8 cellular contexts compared by ENCODE assay signal in genomic region chr3:10115326-10116137, GRCh38. TPM values are rescaled to one million over a fixed set of nuclear protein-coding genes. Genes with fewer than 3 reads are reported as not detected.
DNase-seq lines count a peak whose midpoint lies in the region; ATAC-seq, FAIRE-seq and TF ChIP-seq lines count a peak whose summit lies in the region.

Gene BRK1, plus strand, starts transcription at chr3:10115675. Its CDS starts 27 bp downstream, at chr3:10115702.

- no peaks in the 10 kb centered on the region for H3K27me3 ChIP-seq in hepatocyte

- in situ Hi-C loops in astrocyte of the cerebellum (cut with HindIII; ENCODE audit: low sequenced_read_pairs): no loop called here

- peak; percentile 99 for FAIRE-seq in GM18507 (lab: Jason Lieb, UNC)

- peaks cover 48% of the 10 kb centered on the region for H3K79me2 ChIP-seq in hepatocyte

- H3K36me3 ChIP-seq in hepatocyte (replicated peaks; ENCODE audit: insufficient read depth, low read depth): no peaks in the 10 kb centered on the region

- H3K27ac ChIP-seq in hepatocyte: peak within 1 kb of the TSS; percentile 91

- H3K4me1 ChIP-seq in hepatocyte (ENCODE audit: insufficient read depth): peaks cover 6% of the 10 kb centered on the region

- H3K4me3 ChIP-seq in astrocyte of the cerebellum (ENCODE audit: low read depth, low read length) (peak within 1 kb of the TSS; percentile 98), hepatocyte (peak within 1 kb of the TSS; percentile 94)

- peak; percentile 96 for ATAC-seq in HG02981 (IDR thresholded peaks at IDR 0.05; ENCODE audit: unreplicated experiment)

- WGBS in hepatocyte (ENCODE audit: low lambda C conversion rate, missing lambda C conversion rate): 2% methylated on average over 41 of the region's 54 CpGs

- H3K9me2 ChIP-seq in hepatocyte (replicated peaks; ENCODE audit: insufficient read depth): no peaks in the 10 kb centered on the region

- DNase-seq in GM18507 (ENCODE audit: extremely low spot score, insufficient read length, low read depth) (peak; percentile 98), NCI-H2029 treated with DMSO at 0.1 percent for 48 hours (lab: John Stamatoyannopoulos, UW) (peak; percentile 96), T-helper 9 cell (peak; percentile 87), astrocyte of the cerebellum (ENCODE audit: low read depth) (peak; percentile 92), hepatocyte (ENCODE audit: low spot score) (peak; percentile 97), renal cortical epithelial cell (ENCODE audit: low read depth) (peak; percentile 91), cortex of kidney (lab: John Stamatoyannopoulos, UW) (no peak)

- TF ChIP-seq CTCF in astrocyte of the cerebellum (IDR thresholded peaks at IDR 0.05; ENCODE audit: low read depth, low read length, missing control alignments) (no peak), hepatocyte (IDR thresholded peaks at IDR 0.05; ENCODE audit: poor library complexity) (no peak)

- peak within 1 kb of the TSS; percentile 87 for H2AFZ ChIP-seq in hepatocyte

- H3K4me2 ChIP-seq in hepatocyte: peak within 1 kb of the TSS; percentile 84

- H4K20me1 ChIP-seq in hepatocyte (ENCODE audit: insufficient read depth, poor library complexity, severe bottlenecking): peaks cover 10% of the 10 kb centered on the region

- no peaks in the 10 kb centered on the region for H3K9me3 ChIP-seq in hepatocyte (ENCODE audit: low read depth)

RNA-seq across cellular contexts. Expression of gene BRK1, which starts in this region (rescaled TPM):
- total RNA-seq in hepatocyte: 105 and 112 TPM in 2 replicates
- polyA plus RNA-seq in hepatocyte: 186 and 188 TPM in 2 replicates
- 120 and 175 TPM in 2 replicates for total RNA-seq in renal cortical epithelial cell
